30 cellular contexts compared by ENCODE assay signal in genomic region chr3:150330174-150330573, GRCh38.
"Had no signal": no experiment of that assay in that cellular context is flagged by ENCODE, and none has a peak within 500 bp of the region (broad histone marks: within the 10 kb centered on the region; RNA-seq: fewer than 3 reads in every experiment).

No MANE protein-coding gene starts in this region.

- H3K9me3 ChIP-seq: heart right ventricle, left lung, lower lobe of right lung, mucosa of descending colon, ovary, prostate gland, spleen, stomach, testis, thyroid gland, transverse colon, upper lobe of right lung, uterus had no signal

- FAIRE-seq: keratinocyte had no signal

- H3K36me3 ChIP-seq: heart right ventricle, left lung, lower lobe of right lung, ovary, prostate gland, spleen, stomach, thyroid gland, transverse colon, upper lobe of right lung, uterus had no signal

- H3K27me3 ChIP-seq: heart right ventricle, left lung, ovary, stomach, testis, thyroid gland, transverse colon, upper lobe of right lung, uterus had no signal

- H3K4me3 ChIP-seq: heart right ventricle, left lung, lower lobe of right lung, mucosa of descending colon, ovary, prostate gland, skin epidermis, spleen, stomach, testis, thyroid gland, transverse colon, upper lobe of right lung, uterus had no signal

- ATAC-seq: heart right ventricle; left colon; left lung; lower lobe of right lung; mucosa of descending colon; naive thymus-derived CD4-positive, alpha-beta T cell; right cardiac atrium; sciatic nerve; upper lobe of right lung had no signal

- DNase-seq: heart right ventricle; hippocampal formation; kidney glomerular epithelial cell; left colon; left lung; lower lobe of right lung; midbrain; mucosa of descending colon; naive thymus-derived CD4-positive, alpha-beta T cell; ovary; posterior cingulate gyrus; retina; right cardiac atrium; spleen; stimulated activated CD4-positive, alpha-beta T cell treated with anti-CD3 and anti-CD28 coated beads, Interleukin-1b, Interleukin-23, amount 100 ng/mL, for 48 hours; stimulated activated CD4-positive, alpha-beta T cell treated with anti-CD3 and anti-CD28 coated beads, Interleukin-2, amount 100 ng/mL, for 48 hours; stimulated activated CD4-positive, alpha-beta T cell treated with anti-CD3 and anti-CD28 coated beads, Interleukin-4, amount 100 ng/mL, for 4 hours; stimulated activated CD8-positive, alpha-beta memory T cell treated with anti-CD3 and anti-CD28 coated beads, Interleukin-4, amount 100 ng/mL, for 48 hours; stimulated activated naive B cell treated with anti-CD40 and anti-IgM and Interleukin-4, amounts not matched to agents 10 μg/mL and 1 μg/mL and 100 μg/mL, for 72 hours; stimulated activated naive CD8-positive, alpha-beta T cell treated with anti-CD3 and anti-CD28 coated beads, Interleukin-15, Interleukin-2, amounts not matched to agents 100 U/mL and 50 U/mL, for 24 hours; stomach; testis; thyroid gland; transverse colon; upper lobe of right lung; uterus had no signal

- H3K27ac ChIP-seq: heart right ventricle, left lung, lower lobe of right lung, ovary, prostate gland, skin epidermis, spleen, stomach, testis, thyroid gland, transverse colon, upper lobe of right lung, uterus had no signal

- H3K4me1 ChIP-seq: lower lobe of right lung, prostate gland, spleen, stomach, transverse colon, upper lobe of right lung, uterus had no signal
